8 cellular contexts compared by ENCODE assay signal in the genomic region with DNA sequence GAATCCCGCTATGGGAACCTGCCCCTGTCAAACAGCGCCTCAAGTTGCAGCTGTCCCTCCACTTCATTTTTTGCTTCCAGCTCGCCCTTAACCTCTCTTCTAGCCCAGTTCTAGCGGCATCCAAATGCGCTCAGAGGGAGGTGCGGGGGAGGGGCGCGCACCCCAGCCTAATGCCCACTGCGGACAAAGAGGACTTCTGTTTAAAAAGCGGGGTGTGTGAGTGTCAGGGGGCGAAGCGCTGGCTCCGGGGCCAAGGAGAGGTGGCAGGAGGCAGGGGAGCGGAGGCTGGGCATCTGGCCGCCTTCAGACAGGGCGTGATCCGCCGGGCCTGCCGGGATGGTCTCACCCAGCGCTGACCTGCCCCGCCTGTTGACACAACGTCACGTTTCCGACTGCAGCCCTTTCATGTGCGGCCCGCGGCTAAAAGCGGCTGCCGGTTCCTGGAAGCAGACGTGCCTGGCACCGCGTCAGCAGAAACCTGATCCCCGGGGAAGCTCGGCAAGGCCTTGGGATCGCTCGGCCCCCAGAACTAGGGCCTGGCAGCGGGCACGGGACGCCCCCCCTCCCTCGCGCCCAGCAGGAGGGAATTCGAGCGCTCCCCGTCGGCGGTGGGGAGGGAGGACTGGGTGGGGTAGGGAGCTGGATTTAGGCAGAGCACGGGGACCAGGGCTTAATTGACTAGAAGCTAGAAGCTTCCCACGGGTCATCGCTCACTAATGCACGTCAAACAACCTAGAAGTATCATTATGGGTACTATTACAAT. TPM values are rescaled to one million over a fixed set of nuclear protein-coding genes. Genes with fewer than 3 reads are reported as not detected.
DNase-seq lines count a peak whose midpoint lies in the region; ATAC-seq and TF ChIP-seq lines count a peak whose summit lies in the region.

No MANE protein-coding gene starts in this region.

- H3K27me3 Mint-ChIP-seq in chondrocyte (ENCODE audit: low read depth): no peaks in the 10 kb centered on the region

- H3K4me1 Mint-ChIP-seq in chondrocyte (ENCODE audit: low read depth): peaks cover 74% of the 10 kb centered on the region

- peak overlapping the region; percentile 55 for H3K4me3 ChIP-seq in ACC112 (ENCODE audit: low read depth, low read length)

- ATAC-seq in GM18520 (IDR thresholded peaks at IDR 0.05; ENCODE audit: unreplicated experiment) (peak; percentile 39), HG03039 (IDR thresholded peaks at IDR 0.05; ENCODE audit: unreplicated experiment) (peak; percentile 42)

- peaks cover 20% of the 10 kb centered on the region for H3K36me3 Mint-ChIP-seq in chondrocyte (ENCODE audit: low read depth)

- H3K9me3 Mint-ChIP-seq in chondrocyte (ENCODE audit: low read depth): no peaks in the 10 kb centered on the region

- peak; percentile 86 for DNase-seq in NCI-H2196 (lab: John Stamatoyannopoulos, UW; ENCODE audit: unreplicated experiment)
- peak; percentile 72 for DNase-seq in activated CD4-positive, CD25-positive, alpha-beta regulatory T cell treated with anti-CD3 and anti-CD28 coated beads, Interleukin-2, amount 50 U/mL, for 72 hours
- DNase-seq in chondrocyte (ENCODE audit: low spot score): peak; percentile 98
- peak; percentile 91 for DNase-seq in kidney glomerular epithelial cell (lab: John Stamatoyannopoulos, UW)
- peak; percentile 86 for DNase-seq in stimulated activated CD4-positive, alpha-beta T cell treated with anti-CD3 and anti-CD28 coated beads, Interleukin-15, amount 100 ng/mL, for 24 hours

- no peaks in the 10 kb centered on the region for H3K27me3 ChIP-seq in ACC112 (ENCODE audit: insufficient read depth, low read length)

- peaks cover 15% of the 10 kb centered on the region for H3K36me3 ChIP-seq in ACC112 (ENCODE audit: insufficient read depth, low read length)

- H3K4me1 ChIP-seq in ACC112 (ENCODE audit: control insufficient read depth, insufficient read depth, low read length, unreplicated experiment): peaks cover 58% of the 10 kb centered on the region

- H3K79me2 ChIP-seq in ACC112 (ENCODE audit: control insufficient read depth, insufficient read depth, low read length, unreplicated experiment): peaks cover 28% of the 10 kb centered on the region

- TF ChIP-seq CTCF in chondrocyte (IDR thresholded peaks at IDR 0.05): no peak

- H3K27ac Mint-ChIP-seq in chondrocyte (ENCODE audit: unreplicated experiment): peak overlapping the region; percentile 96

- no peak overlapping the region for H2AFZ ChIP-seq in ACC112 (ENCODE audit: low read length, unreplicated experiment)

- H3K4me3 Mint-ChIP-seq in chondrocyte (ENCODE audit: unreplicated experiment): peak overlapping the region; percentile 59

- H3K27ac ChIP-seq in ACC112 (ENCODE audit: low read depth, low read length): peak overlapping the region; percentile 96

RNA-seq across cellular contexts. Expression of a gene that starts 7.6 kb away (rescaled TPM):
- total RNA-seq in chondrocyte: 53.8 to 75.5 TPM (median 66.4 TPM) in 3 replicates

Comparison
In these comparisons a context has a peak if more than half of its experiments do, and no peak if none do; other contexts are left out.
1. Peak in every context shown above with its lines: DNase-seq, ATAC-seq, H3K4me3 ChIP-seq and H3K27ac ChIP-seq.